8 cellular contexts compared by ENCODE assay signal in the genomic region with DNA sequence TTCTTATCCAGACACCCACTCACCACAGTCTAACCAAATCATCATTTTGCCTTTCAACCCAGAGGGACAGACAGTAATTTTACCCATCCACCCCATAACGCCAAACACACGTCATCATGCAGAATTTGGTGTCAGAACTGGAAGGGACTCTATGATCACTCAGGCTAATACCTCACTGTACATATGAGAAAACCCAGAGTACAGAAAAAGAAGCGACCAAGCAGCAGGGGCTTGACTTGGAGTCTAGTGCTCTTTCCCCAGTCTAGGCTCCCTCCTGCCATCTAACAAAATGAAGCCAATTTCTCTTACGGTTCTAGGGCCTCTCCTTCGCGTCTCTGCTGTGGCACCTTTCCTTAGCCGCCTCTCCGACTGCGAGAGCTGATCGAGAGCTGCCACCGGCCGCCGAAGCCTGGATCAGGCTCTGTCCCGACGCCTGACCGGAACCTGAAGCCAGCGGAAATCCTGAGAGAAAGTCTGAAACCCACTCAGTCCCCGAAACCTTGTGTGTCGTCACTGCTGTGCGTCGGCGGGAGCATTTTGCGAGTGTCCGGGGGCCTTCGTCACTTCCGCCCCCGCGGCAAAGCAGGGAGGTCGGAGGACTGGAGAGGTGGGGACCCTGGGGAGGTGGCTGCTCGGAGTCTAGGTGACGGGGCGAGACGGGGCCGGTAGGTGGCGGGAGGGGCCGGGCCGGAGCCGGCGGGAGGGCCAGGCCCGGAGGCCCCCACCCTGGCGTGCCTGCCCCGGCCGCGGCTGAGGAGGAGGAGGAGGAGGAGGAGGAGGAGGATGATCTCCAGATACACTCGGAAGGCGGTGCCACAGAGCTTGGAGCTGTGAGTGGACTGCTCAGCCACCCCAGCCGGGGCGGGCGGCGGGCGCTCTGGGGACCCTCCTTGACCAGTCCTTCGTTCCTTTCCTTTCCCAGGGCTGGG. TPM values are rescaled to one million over a fixed set of nuclear protein-coding genes. Genes with fewer than 3 reads are reported as not detected.
A peak's percentile ranks its signal among the peaks of the same experiment; 100 is the strongest.
DNase-seq lines count a peak whose midpoint lies in the region; TF ChIP-seq lines count a peak whose summit lies in the region.

Gene ECD (minus strand): TSS at position 452 of the 929 bp plus-strand sequence. CDS start 4,071 bp downstream, outside the sequence.
Gene FAM149B1 (plus strand): TSS at position 563 of the 929 bp plus-strand sequence. CDS start 221 bp downstream, at position 784.

- H2AFZ ChIP-seq in SK-N-SH (ENCODE audit: low read depth) = peak within 1 kb of the TSS; percentile 77

- DNase-seq in GM04504 (ENCODE audit: low read depth) (peak; percentile 88), HFF-Myc (ENCODE audit: extremely low read depth, low read depth) (peak; percentile 85), NAMALWA (ENCODE audit: low spot score) (peak; percentile 93), SK-N-SH (peak; percentile 95), germinal center (ENCODE audit: low spot score) (peak; percentile 91), non-pigmented ciliary epithelial cell (ENCODE audit: low read depth) (peak; percentile 70), superior temporal gyrus (ENCODE audit: extremely low spot score) (peak; percentile 97)
- peak; percentile 93 for DNase-seq in activated naive CD4-positive, alpha-beta T cell treated with anti-CD3 and anti-CD28 coated beads, Interleukin-2, amount 50 U/mL, for 16 hours

- CTCF ChIA-PET in SK-N-SH (lab: Yijun Ruan, JAX) = interaction anchor here (0.9 to 2.3 kb wide), 5 partner anchors 9 to 73 kb away, joined by 3 to 15 read pairs (median 3); no protein-coding TSS in a partner anchor

- POLR2A ChIA-PET in SK-N-SH (lab: Yijun Ruan, JAX) = interaction anchor here (1.5 kb wide), 1 partner anchor 57 kb away, joined by 7 read pairs; the partner anchor contains the start of gene NUDT13

- peaks cover 9% of the 10 kb centered on the region for H4K20me1 ChIP-seq in SK-N-SH (ENCODE audit: insufficient read depth)

- peak within 1 kb of the TSS; percentile 85 to 93 for H3K27ac ChIP-seq in SK-N-SH (ENCODE audit: low read depth in 2 of 2, low read length in 1 of 2)

- peaks cover 16% of the 10 kb centered on the region for H3F3A ChIP-seq in SK-N-SH (replicated peaks; ENCODE audit: insufficient read depth)

- H3K4me3 ChIP-seq in HFF-Myc (replicated peaks; ENCODE audit: low read depth, low read length) (peak within 1 kb of the TSS; percentile 100), SK-N-SH (ENCODE audit: low read depth in 2 of 2, low read length in 1 of 2) (peak within 1 kb of the TSS; percentile 64 to 83)

- no peak for TF ChIP-seq EP300 in SK-N-SH (IDR thresholded peaks at IDR 0.05; ENCODE audit: borderline replicate concordance in 1 of 2, low read depth in 1 of 2, low read length in 1 of 2)

- H3K36me3 ChIP-seq in SK-N-SH (replicated peaks in 1 of 2; ENCODE audit: control insufficient read depth in 1 of 2, insufficient read depth in 2 of 2, low read length in 1 of 2) = peaks cover 9 to 28% of the 10 kb centered on the region in 2 experiments

- H3K9ac ChIP-seq in SK-N-SH = peak within 1 kb of the TSS; percentile 89

- TF ChIP-seq RAD21 in SK-N-SH (IDR thresholded peaks at IDR 0.05; ENCODE audit: low read length) = no peak

- WGBS in SK-N-SH (ENCODE audit: low lambda C conversion rate) = 2% methylated on average over 37 of the region's 52 CpGs

- H3K9me3 ChIP-seq in SK-N-SH = no peaks in the 10 kb centered on the region

- H3K4me2 ChIP-seq in SK-N-SH = peak within 1 kb of the TSS; percentile 78

- TF ChIP-seq CTCF in HFF-Myc (IDR thresholded peaks at IDR 0.05; ENCODE audit: low read depth, low read length, missing control alignments) (no peak), SK-N-SH (IDR thresholded peaks at IDR 0.05) (peak; percentile 28; the same call in 1 of the 2 replicates)

- H3K27me3 ChIP-seq in SK-N-SH (ENCODE audit: insufficient read depth) = no peaks in the 10 kb centered on the region

- no peaks in the 10 kb centered on the region; a peak in 2 of 4 replicates for H3K4me1 ChIP-seq in SK-N-SH (ENCODE audit: control insufficient read depth in 1 of 2, insufficient read depth in 2 of 2, low read depth in 1 of 2, low read length in 1 of 2)

- H3K79me2 ChIP-seq in SK-N-SH (ENCODE audit: insufficient read depth) = peaks cover 79% of the 10 kb centered on the region

- no peaks in the 10 kb centered on the region for H3K9me2 ChIP-seq in SK-N-SH

TF ChIP-seq in SK-N-SH, 30 proteins besides CTCF, POLR2A, EP300 and RAD21:
- TF ChIP-seq, protein P1, sequence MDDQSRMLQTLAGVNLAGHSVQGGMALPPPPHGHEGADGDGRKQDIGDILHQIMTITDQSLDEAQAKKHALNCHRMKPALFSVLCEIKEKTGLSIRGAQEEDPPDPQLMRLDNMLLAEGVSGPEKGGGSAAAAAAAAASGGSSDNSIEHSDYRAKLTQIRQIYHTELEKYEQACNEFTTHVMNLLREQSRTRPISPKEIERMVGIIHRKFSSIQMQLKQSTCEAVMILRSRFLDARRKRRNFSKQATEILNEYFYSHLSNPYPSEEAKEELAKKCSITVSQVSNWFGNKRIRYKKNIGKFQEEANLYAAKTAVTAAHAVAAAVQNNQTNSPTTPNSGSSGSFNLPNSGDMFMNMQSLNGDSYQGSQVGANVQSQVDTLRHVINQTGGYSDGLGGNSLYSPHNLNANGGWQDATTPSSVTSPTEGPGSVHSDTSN (IDR thresholded peaks at IDR 0.05) = no peak
- TF ChIP-seq RCOR1 (IDR thresholded peaks at IDR 0.05; ENCODE audit: low read length) = peak; percentile 31; the same call in 1 of the 2 replicates
- peak; percentile 18; the same call in 1 of the 2 replicates for TF ChIP-seq YY1 (IDR thresholded peaks at IDR 0.05; ENCODE audit: low read depth)
- TF ChIP-seq CHD2 (IDR thresholded peaks at IDR 0.05; ENCODE audit: low read length, partially characterized antibody) = peak; percentile 82
- TF ChIP-seq, protein P2, sequence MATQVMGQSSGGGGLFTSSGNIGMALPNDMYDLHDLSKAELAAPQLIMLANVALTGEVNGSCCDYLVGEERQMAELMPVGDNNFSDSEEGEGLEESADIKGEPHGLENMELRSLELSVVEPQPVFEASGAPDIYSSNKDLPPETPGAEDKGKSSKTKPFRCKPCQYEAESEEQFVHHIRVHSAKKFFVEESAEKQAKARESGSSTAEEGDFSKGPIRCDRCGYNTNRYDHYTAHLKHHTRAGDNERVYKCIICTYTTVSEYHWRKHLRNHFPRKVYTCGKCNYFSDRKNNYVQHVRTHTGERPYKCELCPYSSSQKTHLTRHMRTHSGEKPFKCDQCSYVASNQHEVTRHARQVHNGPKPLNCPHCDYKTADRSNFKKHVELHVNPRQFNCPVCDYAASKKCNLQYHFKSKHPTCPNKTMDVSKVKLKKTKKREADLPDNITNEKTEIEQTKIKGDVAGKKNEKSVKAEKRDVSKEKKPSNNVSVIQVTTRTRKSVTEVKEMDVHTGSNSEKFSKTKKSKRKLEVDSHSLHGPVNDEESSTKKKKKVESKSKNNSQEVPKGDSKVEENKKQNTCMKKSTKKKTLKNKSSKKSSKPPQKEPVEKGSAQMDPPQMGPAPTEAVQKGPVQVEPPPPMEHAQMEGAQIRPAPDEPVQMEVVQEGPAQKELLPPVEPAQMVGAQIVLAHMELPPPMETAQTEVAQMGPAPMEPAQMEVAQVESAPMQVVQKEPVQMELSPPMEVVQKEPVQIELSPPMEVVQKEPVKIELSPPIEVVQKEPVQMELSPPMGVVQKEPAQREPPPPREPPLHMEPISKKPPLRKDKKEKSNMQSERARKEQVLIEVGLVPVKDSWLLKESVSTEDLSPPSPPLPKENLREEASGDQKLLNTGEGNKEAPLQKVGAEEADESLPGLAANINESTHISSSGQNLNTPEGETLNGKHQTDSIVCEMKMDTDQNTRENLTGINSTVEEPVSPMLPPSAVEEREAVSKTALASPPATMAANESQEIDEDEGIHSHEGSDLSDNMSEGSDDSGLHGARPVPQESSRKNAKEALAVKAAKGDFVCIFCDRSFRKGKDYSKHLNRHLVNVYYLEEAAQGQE (IDR thresholded peaks at IDR 0.05; ENCODE audit: low read depth, low read length) = peak; percentile 68; the same call in 1 of the 2 replicates
- TF ChIP-seq GABPA (IDR thresholded peaks at IDR 0.05; ENCODE audit: low read depth) = peak; percentile 96
- TF ChIP-seq POLR2AphosphoS5 (IDR thresholded peaks at IDR 0.05; ENCODE audit: low read depth, low read length) = peak; percentile 92
- TF ChIP-seq MXI1 (IDR thresholded peaks at IDR 0.05; ENCODE audit: low read depth, low read length) = peak; percentile 59; the same call in 1 of the 2 replicates
- peak; percentile 79 for TF ChIP-seq ELF1 (IDR thresholded peaks at IDR 0.05)
- 0 out of 2 replicates have a peak, but pooled peaks have one; percentile 12 for TF ChIP-seq TCF12 (IDR thresholded peaks at IDR 0.05)
- no peak for TF ChIP-seq TEAD4 (IDR thresholded peaks at IDR 0.05; ENCODE audit: borderline replicate concordance, insufficient read depth)
- TF ChIP-seq USF2 (IDR thresholded peaks at IDR 0.05; ENCODE audit: borderline replicate concordance, low read depth, low read length) = no peak
- TF ChIP-seq FOXJ3 (CRISPR knock-in tag; IDR thresholded peaks at IDR 0.05) = no peak
- peak; percentile 86; the same call in 1 of the 2 replicates for TF ChIP-seq TAF1 (IDR thresholded peaks at IDR 0.05; ENCODE audit: borderline replicate concordance, low read depth, low read length)
- TF ChIP-seq, protein P3, sequence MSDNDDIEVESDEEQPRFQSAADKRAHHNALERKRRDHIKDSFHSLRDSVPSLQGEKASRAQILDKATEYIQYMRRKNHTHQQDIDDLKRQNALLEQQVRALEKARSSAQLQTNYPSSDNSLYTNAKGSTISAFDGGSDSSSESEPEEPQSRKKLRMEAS (IDR thresholded peaks at IDR 0.05; ENCODE audit: low read depth) = peak; percentile 59; the same call in 1 of the 2 replicates

RNA-seq across cellular contexts. Expression of gene ECD, which starts in this region (rescaled TPM):
- polyA plus RNA-seq in SK-N-SH (2012; rRNA removed) = 21.4 and 30.9 TPM in 2 replicates
- polyA plus RNA-seq in SK-N-SH (2012; cell fraction: cytosol; rRNA removed) = 27.2 and 27.6 TPM in 2 replicates
- 16.3 and 38.9 TPM in 2 replicates for polyA plus RNA-seq in SK-N-SH (2012; cell fraction: nucleus; rRNA removed)

RNA-seq across cellular contexts. Expression of gene FAM149B1, which starts in this region (rescaled TPM):
- polyA plus RNA-seq in SK-N-SH (2012; rRNA removed) = 28.2 and 37.5 TPM in 2 replicates
- polyA plus RNA-seq in SK-N-SH (2012; cell fraction: cytosol; rRNA removed) = 27.5 and 31.9 TPM in 2 replicates
- 23.2 and 53.1 TPM in 2 replicates for polyA plus RNA-seq in SK-N-SH (2012; cell fraction: nucleus; rRNA removed)

Comparison
In these comparisons a context has a peak if more than half of its experiments do, and no peak if none do; other contexts are left out.
1. Peak in every context shown above with its lines: DNase-seq, H3K4me3 ChIP-seq and H3K27ac ChIP-seq.